Comparison of ENCODE assay signal across 1 cellular context in genomic region chr2:37343537-37344434, GRCh38.
TF ChIP-seq lines count a peak whose summit lies in the region.

No MANE protein-coding gene starts in this region.

TF ChIP-seq in SK-N-SH, 30 proteins besides CTCF, POLR2A, EP300 and RAD21 (continued from another document):
- TF ChIP-seq, protein P1, sequence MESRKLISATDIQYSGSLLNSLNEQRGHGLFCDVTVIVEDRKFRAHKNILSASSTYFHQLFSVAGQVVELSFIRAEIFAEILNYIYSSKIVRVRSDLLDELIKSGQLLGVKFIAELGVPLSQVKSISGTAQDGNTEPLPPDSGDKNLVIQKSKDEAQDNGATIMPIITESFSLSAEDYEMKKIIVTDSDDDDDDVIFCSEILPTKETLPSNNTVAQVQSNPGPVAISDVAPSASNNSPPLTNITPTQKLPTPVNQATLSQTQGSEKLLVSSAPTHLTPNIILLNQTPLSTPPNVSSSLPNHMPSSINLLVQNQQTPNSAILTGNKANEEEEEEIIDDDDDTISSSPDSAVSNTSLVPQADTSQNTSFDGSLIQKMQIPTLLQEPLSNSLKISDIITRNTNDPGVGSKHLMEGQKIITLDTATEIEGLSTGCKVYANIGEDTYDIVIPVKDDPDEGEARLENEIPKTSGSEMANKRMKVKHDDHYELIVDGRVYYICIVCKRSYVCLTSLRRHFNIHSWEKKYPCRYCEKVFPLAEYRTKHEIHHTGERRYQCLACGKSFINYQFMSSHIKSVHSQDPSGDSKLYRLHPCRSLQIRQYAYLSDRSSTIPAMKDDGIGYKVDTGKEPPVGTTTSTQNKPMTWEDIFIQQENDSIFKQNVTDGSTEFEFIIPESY (IDR thresholded peaks at IDR 0.05; ENCODE audit: borderline replicate concordance, low read depth), result no peak
- no peak for TF ChIP-seq SMC3 (IDR thresholded peaks at IDR 0.05; ENCODE audit: low read depth, low read length)
- TF ChIP-seq EZH2phosphoT487 (IDR thresholded peaks at IDR 0.05; ENCODE audit: borderline replicate concordance, low read depth), result no peak
- no peak for TF ChIP-seq POLR2AphosphoS5 (IDR thresholded peaks at IDR 0.05; ENCODE audit: low read depth, low read length)
- TF ChIP-seq IRF3 (IDR thresholded peaks at IDR 0.05; ENCODE audit: low read depth, low read length), result no peak
- TF ChIP-seq USF2 (IDR thresholded peaks at IDR 0.05; ENCODE audit: borderline replicate concordance, low read depth, low read length), result no peak
- TF ChIP-seq YY1 (IDR thresholded peaks at IDR 0.05; ENCODE audit: low read depth), result no peak
- TF ChIP-seq JUND (IDR thresholded peaks at IDR 0.05), result no peak
- no peak for TF ChIP-seq FOXM1 (IDR thresholded peaks at IDR 0.05; ENCODE audit: low read depth)
- no peak for TF ChIP-seq ELF1 (IDR thresholded peaks at IDR 0.05)
